8 cellular contexts compared by ENCODE assay signal in genomic region chr10:102645388-102645740, GRCh38. TPM values are rescaled to one million over a fixed set of nuclear protein-coding genes. Genes with fewer than 3 reads are reported as not detected.
DNase-seq lines count a peak whose midpoint lies in the region; ATAC-seq, FAIRE-seq and TF ChIP-seq lines count a peak whose summit lies in the region.

No MANE protein-coding gene starts in this region.

- no peaks in the 10 kb centered on the region for H3K27me3 ChIP-seq in OCI-LY1 (ENCODE audit: insufficient read depth, low read length)

- peak overlapping the region; percentile 90 for H3K4me3 ChIP-seq in OCI-LY1 (ENCODE audit: low read depth, low read length, poor library complexity, severe bottlenecking)

- no peak for DNase-seq in GM12892 (ENCODE audit: insufficient read length)
- DNase-seq in activated naive CD4-positive, alpha-beta T cell treated with anti-CD3 and anti-CD28 coated beads, Interleukin-2, amount 50 U/mL, for 72 hours (ENCODE audit: low spot score in 2 of 2): no peak
- DNase-seq in head of caudate nucleus: peak in 38 of 42 donors; percentile 52 to 91 (median 75)
- DNase-seq in occipital lobe (lab: John Stamatoyannopoulos, UW): peak; percentile 79
- no peak for DNase-seq in foreskin melanocyte

- no peak overlapping the region for H2AFZ ChIP-seq in OCI-LY1 (ENCODE audit: low read length)

- no peaks in the 10 kb centered on the region for H3K9me3 Mint-ChIP-seq in activated naive CD4-positive, alpha-beta T cell treated with anti-CD3 and anti-CD28 coated beads, Interleukin-2, amount 50 U/mL, for 72 hours

- H3K27ac Mint-ChIP-seq in activated naive CD4-positive, alpha-beta T cell treated with anti-CD3 and anti-CD28 coated beads, Interleukin-2, amount 50 U/mL, for 72 hours: peak overlapping the region; percentile 87 to 98

- H3K79me2 ChIP-seq in OCI-LY1 (ENCODE audit: insufficient read depth, low read length): peaks cover 4% of the 10 kb centered on the region; the same call in 1 of the 2 replicates

- no peaks in the 10 kb centered on the region for H4K20me1 ChIP-seq in OCI-LY1 (ENCODE audit: insufficient read depth, low read length)

- TF ChIP-seq CTCF in 22Rv1 (IDR thresholded peaks at IDR 0.05): no peak
- TF ChIP-seq CTCF in OCI-LY1 (IDR thresholded peaks at IDR 0.05; ENCODE audit: low read length): no peak

- no peak for ATAC-seq in activated naive CD4-positive, alpha-beta T cell treated with anti-CD3 and anti-CD28 coated beads, Interleukin-2, amount 50 U/mL, for 72 hours
- ATAC-seq in GM18870 (IDR thresholded peaks at IDR 0.05; ENCODE audit: unreplicated experiment): no peak

- peak overlapping the region; percentile 98 for H3K27ac ChIP-seq in 22Rv1
- H3K27ac ChIP-seq in OCI-LY1 (ENCODE audit: low read depth, low read length, poor library complexity, severe bottlenecking): peak overlapping the region; percentile 98

- TF ChIP-seq POLR2A in GM12892 (IDR thresholded peaks at IDR 0.05; ENCODE audit: low read depth, low read length): peak; percentile 29; the same call in 1 of the 2 replicates

- peak overlapping the region; percentile 94 for H3K4me2 ChIP-seq in OCI-LY1 (ENCODE audit: low read length)

- no peaks in the 10 kb centered on the region; the same call in 1 of the 2 replicates for H3F3A ChIP-seq in OCI-LY1 (ENCODE audit: insufficient read depth, low read length)

- intact Hi-C loops in head of caudate nucleus (cut with DNase I): loop anchor here (5.0 kb wide), 1 partner anchor 67 kb away; the partner anchor contains the start of genes ARL3 and SFXN2

- no peak for FAIRE-seq in GM12892 (lab: Jason Lieb, UNC)

- H3K36me3 Mint-ChIP-seq in activated naive CD4-positive, alpha-beta T cell treated with anti-CD3 and anti-CD28 coated beads, Interleukin-2, amount 50 U/mL, for 72 hours: peaks cover 9 to 23% of the 10 kb centered on the region in 2 donors

- H3K4me1 ChIP-seq in OCI-LY1 (ENCODE audit: insufficient read depth, low read length, severe bottlenecking): peaks cover 45% of the 10 kb centered on the region

- no peaks in the 10 kb centered on the region for H3K9me3 ChIP-seq in OCI-LY1 (ENCODE audit: low read length)

- no peaks in the 10 kb centered on the region for H3K9me2 ChIP-seq in OCI-LY1 (ENCODE audit: low read depth, low read length)

- H3K36me3 ChIP-seq in OCI-LY1 (ENCODE audit: insufficient read depth, low read length): no peaks in the 10 kb centered on the region

- H3K9ac ChIP-seq in OCI-LY1 (ENCODE audit: low read length): peak overlapping the region; percentile 90

RNA-seq across cellular contexts. Expression of gene TRIM8, which starts 1.1 kb away (rescaled TPM):
- 25.0 TPM for polyA plus RNA-seq in GM12892 (2012; ENCODE audit: missing spikeins)
- 10 to 100 TPM; 22.9 to 47.3 TPM for total RNA-seq in activated naive CD4-positive, alpha-beta T cell treated with anti-CD3 and anti-CD28 coated beads, Interleukin-2, amount 50 U/mL, for 72 hours
- total RNA-seq in occipital lobe: 23.4 TPM

Comparison
In these comparisons a context has a peak if more than half of its experiments do, and no peak if none do; other contexts are left out.
1. DNase-seq: peak in head of caudate nucleus (38 of 42) and occipital lobe (single experiment); none in GM12892 (single experiment), activated naive CD4-positive, alpha-beta T cell treated with anti-CD3 and anti-CD28 coated beads, Interleukin-2, amount 50 U/mL, for 72 hours (0 of 2) and foreskin melanocyte (single experiment).